Comparison of ENCODE assay signal across 17 cellular contexts in the genomic region with DNA sequence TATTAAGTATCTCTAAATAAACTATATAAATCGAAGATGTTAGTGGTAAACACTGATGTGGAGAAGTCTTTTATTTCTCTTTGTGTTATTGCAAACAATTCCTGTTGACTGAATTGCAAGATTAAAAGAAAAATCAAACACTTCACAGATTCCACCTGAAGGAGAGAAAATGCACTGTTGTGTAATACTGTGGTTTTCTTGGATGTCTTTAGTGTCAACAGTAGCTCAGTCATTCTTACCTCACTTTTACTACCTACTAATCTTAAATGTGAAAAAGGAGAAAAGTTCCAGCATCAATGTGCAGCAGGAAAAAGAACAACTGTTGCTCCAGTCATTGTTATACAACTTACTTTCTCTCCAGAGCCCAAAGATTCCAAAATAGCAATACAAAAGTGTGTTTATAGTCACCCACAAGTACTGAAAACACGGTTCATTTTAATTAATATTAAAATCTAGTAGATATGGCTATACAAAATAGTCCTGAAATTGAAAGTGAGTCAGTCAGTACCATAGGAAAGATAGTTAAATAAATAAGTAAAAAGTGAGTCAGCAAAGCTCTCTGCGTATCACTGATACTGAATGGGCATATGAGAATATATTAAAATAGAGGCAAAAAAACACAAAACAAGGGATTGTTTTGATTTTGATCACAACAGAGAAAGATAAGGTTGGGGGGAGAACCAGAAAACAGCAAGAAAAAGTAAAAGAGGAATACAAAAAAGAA.
DNase-seq lines count a peak whose midpoint lies in the region; ATAC-seq, FAIRE-seq and TF ChIP-seq lines count a peak whose summit lies in the region.
"Had no signal": no experiment of that assay in that cellular context is flagged by ENCODE, and none has a peak within 500 bp of the region (broad histone marks: within the 10 kb centered on the region; RNA-seq: fewer than 3 reads in every experiment).

No MANE protein-coding gene starts in this region.

- H3K18ac ChIP-seq in mesenchymal stem cell (ENCODE audit: low read depth in 1 of 2, low read length in 2 of 2) = no peak overlapping the region

- no peak overlapping the region for H2BK120ac ChIP-seq in mesenchymal stem cell (ENCODE audit: low read depth, low read length)

- no peak overlapping the region for H2BK12ac ChIP-seq in mesenchymal stem cell (ENCODE audit: low read length in 2 of 2)

- H3K23ac ChIP-seq in mesenchymal stem cell (ENCODE audit: low read length in 2 of 2) = no peak overlapping the region

- no peak overlapping the region for H2AK5ac ChIP-seq in mesenchymal stem cell (ENCODE audit: low read length, severe bottlenecking)

- no peak overlapping the region for H3K4me3 Mint-ChIP-seq in activated CD4-positive, alpha-beta T cell treated with anti-CD3 and anti-CD28 coated beads, Interleukin-2, amount 10 ng/mL, durations not matched to agents 24 days and 14 days

- DNase-seq in activated CD4-positive, alpha-beta T cell treated with anti-CD3 and anti-CD28 coated beads, Interleukin-2, amount 10 ng/mL, durations not matched to agents 24 days and 14 days = no peak
- no peak for DNase-seq in activated CD4-positive, alpha-beta T cell treated with anti-CD3 and anti-CD28 coated beads, Interleukin-2, amount 50 U/mL, for 48 hours
- DNase-seq in M059J (ENCODE audit: low read depth) (peak; percentile 37), bronchial epithelial cell (ENCODE audit: low read depth) (peak; percentile 79), mesenchymal stem cell (peak; percentile 38), Right ventricle myocardium inferior (ENCODE audit: missing footprints) (no peak), ureter (ENCODE audit: low spot score) (no peak), NCI-H146 treated with DMSO at 0.1 percent for 48 hours (lab: John Stamatoyannopoulos, UW; ENCODE audit: unreplicated experiment) (no peak)
- DNase-seq: ACHN; activated CD8-positive, alpha-beta memory T cell treated with anti-CD3 and anti-CD28 coated beads, Interleukin-2, amount 50 U/mL, for 4 hours; cortex of kidney; NCI-H1105 treated with DMSO at 0.1 percent for 48 hours; NCI-H345; right cardiac atrium; stimulated activated CD4-positive, alpha-beta T cell treated with anti-CD3 and anti-CD28 coated beads, Interleukin-4, amount 100 ng/mL, for 24 hours; upper lobe of right lung had no signal

- H3K27ac ChIP-seq in mesenchymal stem cell (ENCODE audit: low read length, poor library complexity, severe bottlenecking) = peak overlapping the region; percentile 45
- H3K27ac ChIP-seq: upper lobe of right lung had no signal

- no peak overlapping the region for H3K9ac ChIP-seq in mesenchymal stem cell (ENCODE audit: low read length)

- H3K4me1 Mint-ChIP-seq in activated CD4-positive, alpha-beta T cell treated with anti-CD3 and anti-CD28 coated beads, Interleukin-2, amount 10 ng/mL, durations not matched to agents 24 days and 14 days = peaks cover 2% of the 10 kb centered on the region

- no peak overlapping the region for H3K4me3 ChIP-seq in bronchial epithelial cell (ENCODE audit: low read depth, low read length)
- no peak overlapping the region for H3K4me3 ChIP-seq in mesenchymal stem cell (ENCODE audit: insufficient read depth in 1 of 2, low read depth in 1 of 2, low read length in 2 of 2)
- H3K4me3 ChIP-seq: upper lobe of right lung had no signal

- no peak for FAIRE-seq in bronchial epithelial cell (lab: Jason Lieb, UNC)
- FAIRE-seq: GM19239 had no signal

- 64% methylated on average over 1 of the region's 3 CpGs for WGBS in mesenchymal stem cell

- TF ChIP-seq CTCF in bronchial epithelial cell (IDR thresholded peaks at IDR 0.05; ENCODE audit: insufficient read depth, low read length, severe bottlenecking) = no peak

- H4K8ac ChIP-seq in mesenchymal stem cell (ENCODE audit: low read length) = no peak overlapping the region

- H3K79me1 ChIP-seq in mesenchymal stem cell (replicated peaks; ENCODE audit: low read length, poor library complexity, severe bottlenecking) = peaks cover 17% of the 10 kb centered on the region

- intact Hi-C loops in activated CD4-positive, alpha-beta T cell treated with anti-CD3 and anti-CD28 coated beads, Interleukin-2, amount 10 ng/mL, durations not matched to agents 24 days and 14 days (cut with micrococcal nuclease) = no loop called here
- intact Hi-C loops in Right ventricle myocardium inferior (cut with DNase I) = loop anchor here (10.0 kb wide), 1 partner anchor 144 kb away; no protein-coding TSS in a partner anchor

- H3K4ac ChIP-seq in mesenchymal stem cell (ENCODE audit: low read depth in 1 of 2, low read length in 2 of 2) = no peak overlapping the region

- H4K91ac ChIP-seq in mesenchymal stem cell (ENCODE audit: low read length) = no peak overlapping the region

- peaks cover 2% of the 10 kb centered on the region for H3K4me1 ChIP-seq in mesenchymal stem cell (ENCODE audit: control insufficient read depth, insufficient read depth, low read depth, low read length)
- H3K4me1 ChIP-seq: upper lobe of right lung had no signal

- no peak overlapping the region for H2BK5ac ChIP-seq in mesenchymal stem cell (ENCODE audit: low read depth, low read length, poor library complexity, severe bottlenecking)

- H3K27ac Mint-ChIP-seq in activated CD4-positive, alpha-beta T cell treated with anti-CD3 and anti-CD28 coated beads, Interleukin-2, amount 10 ng/mL, durations not matched to agents 24 days and 14 days = peak overlapping the region; percentile 10

- no peaks in the 10 kb centered on the region for H3K9me3 Mint-ChIP-seq in activated CD4-positive, alpha-beta T cell treated with anti-CD3 and anti-CD28 coated beads, Interleukin-2, amount 10 ng/mL, durations not matched to agents 24 days and 14 days

- no peak overlapping the region for H3K14ac ChIP-seq in mesenchymal stem cell (ENCODE audit: low read length in 2 of 2)

- ATAC-seq in Right ventricle myocardium inferior = no peak
- ATAC-seq: right cardiac atrium, upper lobe of right lung had no signal

- peaks cover 3% of the 10 kb centered on the region for H3K36me3 ChIP-seq in bronchial epithelial cell (ENCODE audit: control insufficient read depth, insufficient read depth, low read length)
- H3K36me3 ChIP-seq in mesenchymal stem cell (ENCODE audit: control insufficient read depth in 1 of 2, insufficient read depth in 2 of 2, low read depth in 1 of 2, low read length in 2 of 2) = peaks cover 16 to 64% of the 10 kb centered on the region in 2 experiments

- H3K27me3 Mint-ChIP-seq in activated CD4-positive, alpha-beta T cell treated with anti-CD3 and anti-CD28 coated beads, Interleukin-2, amount 10 ng/mL, durations not matched to agents 24 days and 14 days = no peaks in the 10 kb centered on the region

- peaks cover 37% of the 10 kb centered on the region for H3K36me3 Mint-ChIP-seq in activated CD4-positive, alpha-beta T cell treated with anti-CD3 and anti-CD28 coated beads, Interleukin-2, amount 10 ng/mL, durations not matched to agents 24 days and 14 days (ENCODE audit: low read depth)

- H3K4me2 ChIP-seq in mesenchymal stem cell (ENCODE audit: low read length, poor library complexity, severe bottlenecking) = no peak overlapping the region

- no peak overlapping the region for H2BK15ac ChIP-seq in mesenchymal stem cell (ENCODE audit: low read depth, poor library complexity, severe bottlenecking)

- no peak overlapping the region for H2AFZ ChIP-seq in mesenchymal stem cell (ENCODE audit: low read depth, low read length)

- no peaks in the 10 kb centered on the region for H3K27me3 ChIP-seq in bronchial epithelial cell (ENCODE audit: control insufficient read depth, insufficient read depth, low read length)
- no peaks in the 10 kb centered on the region for H3K27me3 ChIP-seq in mesenchymal stem cell (ENCODE audit: control insufficient read depth in 1 of 2, insufficient read depth in 1 of 2, low read length in 2 of 2)
- H3K27me3 ChIP-seq: upper lobe of right lung had no signal

- H3K9me3 ChIP-seq in mesenchymal stem cell (ENCODE audit: control insufficient read depth, low read length) = no peaks in the 10 kb centered on the region
- H3K9me3 ChIP-seq: upper lobe of right lung had no signal

Comparison
In these comparisons a context has a peak if more than half of its experiments do, and no peak if none do; other contexts are left out.
1. DNase-seq: peak in M059J (single experiment), bronchial epithelial cell (single experiment) and mesenchymal stem cell (single experiment); none in activated CD4-positive, alpha-beta T cell treated with anti-CD3 and anti-CD28 coated beads, Interleukin-2, amount 10 ng/mL, durations not matched to agents 24 days and 14 days (single experiment), activated CD4-positive, alpha-beta T cell treated with anti-CD3 and anti-CD28 coated beads, Interleukin-2, amount 50 U/mL, for 48 hours (0 of 2), Right ventricle myocardium inferior (single experiment), ureter (single experiment) and NCI-H146 treated with DMSO at 0.1 percent for 48 hours (single experiment).